11 cellular contexts compared by ENCODE assay signal in the genomic region with DNA sequence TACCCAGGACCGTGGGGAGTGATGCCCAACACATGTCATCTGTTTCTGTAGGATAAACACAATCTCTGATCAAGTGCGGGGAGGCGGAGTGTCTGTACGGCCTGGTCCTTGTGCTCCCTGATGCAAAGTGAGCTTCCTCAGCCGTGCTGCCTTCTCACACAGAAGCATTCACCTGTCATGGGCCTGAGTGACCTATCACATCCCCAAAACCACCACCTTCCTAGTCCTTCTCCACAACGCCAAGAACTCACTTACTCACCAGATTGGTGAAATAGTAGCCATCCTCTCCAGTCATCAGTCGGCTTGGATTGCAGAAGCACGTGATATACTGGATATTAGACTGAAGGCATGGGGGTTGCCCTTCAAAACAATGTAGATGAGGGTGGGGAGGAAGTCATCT.
"Had no signal": no experiment of that assay in that cellular context is flagged by ENCODE, and none has a peak within 500 bp of the region (broad histone marks: within the 10 kb centered on the region; RNA-seq: fewer than 3 reads in every experiment).

No MANE protein-coding gene starts in this region.

- ATAC-seq: activated CD4-positive, CD25-positive, alpha-beta regulatory T cell treated with anti-CD3 and anti-CD28 coated beads, Interleukin-2, amount 50 U/mL, for 24 hours; activated T-cell treated with anti-CD3 and anti-CD28 coated beads, Interleukin-2, amount 50 U/mL, for 4 hours; right lobe of liver had no signal

- H3K4me1 ChIP-seq: ascending aorta, right lobe of liver, uterus had no signal

- H3K4me3 ChIP-seq: ascending aorta, right lobe of liver, uterus had no signal

- H3K27me3 Mint-ChIP-seq: activated naive CD8-positive, alpha-beta T cell treated with anti-CD3 and anti-CD28 coated beads, Interleukin-2, amount 10 ng/mL, durations not matched to agents 7 days and 5 days had no signal

- H3K36me3 ChIP-seq: uterus had no signal

- H3K9me3 Mint-ChIP-seq: activated naive CD8-positive, alpha-beta T cell treated with anti-CD3 and anti-CD28 coated beads, Interleukin-2, amount 10 ng/mL, durations not matched to agents 7 days and 5 days; activated T-cell treated with anti-CD3 and anti-CD28 coated beads, Interleukin-2, amount 50 U/mL, for 4 hours had no signal

- H3K27me3 ChIP-seq: ascending aorta, right lobe of liver, uterus had no signal

- H3K9me3 ChIP-seq: ascending aorta, right lobe of liver, uterus had no signal

- DNase-seq: activated gamma-delta T cell treated with Interleukin-2 at 50 U/mL for 16 hours; activated naive CD8-positive, alpha-beta T cell treated with anti-CD3 and anti-CD28 coated beads, Interleukin-2, amount 10 ng/mL, durations not matched to agents 7 days and 5 days; activated T-cell treated with anti-CD3 and anti-CD28 coated beads, Interleukin-2, amount 50 U/mL, for 4 hours; hippocampal formation; right lobe of liver; stimulated activated CD4-positive, alpha-beta T cell treated with anti-CD3 and anti-CD28 coated beads, Interleukin-2, amount 100 ng/mL, for 24 hours; stimulated activated naive CD4-positive, alpha-beta T cell treated with Interleukin-2 at 50 U/mL for 16 hours; T-helper 2 cell; uterus had no signal

- H3K27ac ChIP-seq: right lobe of liver, uterus had no signal

- H3K27ac Mint-ChIP-seq: activated naive CD8-positive, alpha-beta T cell treated with anti-CD3 and anti-CD28 coated beads, Interleukin-2, amount 10 ng/mL, durations not matched to agents 7 days and 5 days had no signal

- H3K4me3 Mint-ChIP-seq: activated naive CD8-positive, alpha-beta T cell treated with anti-CD3 and anti-CD28 coated beads, Interleukin-2, amount 10 ng/mL, durations not matched to agents 7 days and 5 days; activated T-cell treated with anti-CD3 and anti-CD28 coated beads, Interleukin-2, amount 50 U/mL, for 4 hours had no signal
